In genomic region chr10:43421519-43421918, GRCh38 we compare ENCODE assay signal across 11 cellular contexts. TPM values are rescaled to one million over a fixed set of nuclear protein-coding genes. Genes with fewer than 3 reads are reported as not detected.
DNase-seq lines count a peak whose midpoint lies in the region; ATAC-seq, FAIRE-seq and TF ChIP-seq lines count a peak whose summit lies in the region.
"Had no signal": no experiment of that assay in that cellular context is flagged by ENCODE, and none has a peak within 500 bp of the region (broad histone marks: within the 10 kb centered on the region; RNA-seq: fewer than 3 reads in every experiment).

No MANE protein-coding gene starts in this region.

- TF ChIP-seq CTCF in A549 (IDR thresholded peaks at IDR 0.05) (no peak), HFFc6 (IDR thresholded peaks at IDR 0.05) (no peak), GM12878 (IDR thresholded peaks at IDR 0.05 in 2 of 3, conservative IDR thresholded peaks at IDR 0.05 in 1 of 3; ENCODE audit: control insufficient read depth in 2 of 3, extremely low read depth in 1 of 3, insufficient read depth in 1 of 3, low read depth in 3 of 3, low read length in 3 of 3) (no peak), GM13977 (IDR thresholded peaks at IDR 0.05; ENCODE audit: extremely low read depth, insufficient read depth, missing control alignments) (no peak)

- DNase-seq in A549 (ENCODE audit: low read depth in 1 of 2, low spot score in 1 of 2): no peak
- no peak for DNase-seq in HFFc6
- no peak for DNase-seq in GM12878 (ENCODE audit: low read depth, low spot score)
- no peak for DNase-seq in naive B cell
- DNase-seq in GM13977 (ENCODE audit: low spot score): no peak
- no peak for DNase-seq in RCC 7860 (ENCODE audit: low spot score)
- DNase-seq in AML-193 (lab: John Stamatoyannopoulos, UW): no peak
- DNase-seq: NCI-H2107, T1000 had no signal

- CTCF ChIA-PET in A549 (lab: Yijun Ruan, JAX) (interaction anchor here (0.7 to 1.5 kb wide), 3 partner anchors 14 to 20 kb away, joined by 3 to 5 read pairs (median 4); partner anchors contain the start of gene ZNF487), GM12878 (lab: Yijun Ruan, JAX) (no interaction called here)

- H3K27me3 ChIP-seq in GM12878 (replicated peaks in 1 of 2; ENCODE audit: control insufficient read depth in 2 of 2, insufficient read depth in 2 of 2, low read length in 1 of 2): no peaks in the 10 kb centered on the region

- no peaks in the 10 kb centered on the region for H3K36me3 ChIP-seq in GM12878 (ENCODE audit: control insufficient read depth in 2 of 2, insufficient read depth in 2 of 2, low read length in 1 of 2)

- TF ChIP-seq RAD21 in A549 (conservative IDR thresholded peaks at IDR 0.05 in 1 of 2, IDR thresholded peaks at IDR 0.05 in 1 of 2) (no peak), GM12878 (IDR thresholded peaks at IDR 0.05; ENCODE audit: insufficient read depth, low read depth, low read length) (no peak)

- peak overlapping the region; percentile 88 for H3K4me3 Mint-ChIP-seq in HFFc6
- peak overlapping the region; percentile 55 to 95 (median 76) for H3K4me3 Mint-ChIP-seq in naive B cell

- no peak for ATAC-seq in A549
- no peak for ATAC-seq in GM12878
- no peak for ATAC-seq in naive B cell (ENCODE audit: low read depth in 2 of 2)
- ATAC-seq in GM21786 (IDR thresholded peaks at IDR 0.05; ENCODE audit: unreplicated experiment): no peak

- POLR2A ChIA-PET in A549 (lab: Yijun Ruan, JAX): interaction anchor here (0.8 kb wide), 1 partner anchor 15 kb away, joined by 3 read pairs; no protein-coding TSS in a partner anchor
- POLR2A ChIA-PET in GM12878 (lab: Charles Lee): no interaction called here

- 96% methylated on average over 6 of the region's 6 CpGs for WGBS in A549 (ENCODE audit: missing lambda C conversion rate)
- 90% methylated on average over 6 of the region's 6 CpGs for WGBS in GM12878 (ENCODE audit: insufficient coverage, insufficient replicate concordance, low lambda C conversion rate, missing lambda C conversion rate)

- H3K9me3 ChIP-seq in A549 (no peaks in the 10 kb centered on the region), GM12878 (replicated peaks; ENCODE audit: control insufficient read depth, insufficient read depth, low read length) (no peaks in the 10 kb centered on the region; the same call in 2 of the 3 replicates)

- intact Hi-C loops in GM12878 (cut with micrococcal nuclease; ENCODE audit: unreplicated experiment): loop anchor here (2.0 kb wide), 1 partner anchor 17 kb away; no protein-coding TSS in a partner anchor

- H3K27me3 Mint-ChIP-seq in HFFc6 (ENCODE audit: insufficient read depth) (no peaks in the 10 kb centered on the region; the same call in 1 of the 2 replicates), naive B cell (no peaks in the 10 kb centered on the region)

- peak overlapping the region; percentile 45; the same call in 2 of the 3 replicates for H3K4me3 ChIP-seq in A549
- H3K4me3 ChIP-seq in GM12878: no peak overlapping the region

- RAD21 ChIA-PET in GM12878 (lab: Charles Lee; ENCODE audit: unreplicated experiment): no interaction called here

- peak overlapping the region; percentile 71 for H3K4me2 ChIP-seq in A549
- peak overlapping the region; percentile 79 for H3K4me2 ChIP-seq in GM12878 (ENCODE audit: control insufficient read depth, insufficient read depth)

- TF ChIP-seq EP300 in A549 (IDR thresholded peaks at IDR 0.05): no peak
- TF ChIP-seq EP300 in GM12878 (IDR thresholded peaks at IDR 0.05; ENCODE audit: borderline replicate concordance in 1 of 2, control insufficient read depth in 1 of 2, low read depth in 2 of 2, low read length in 2 of 2): no peak

- in situ Hi-C loops in GM12878 (cut with MboI): loop anchor here (25.0 kb wide), 3 partner anchors 284 to 784 kb away; partner anchors contain the start of genes CSGALNACT2 and ZNF33B
- in situ Hi-C loops in GM13977 (cut with MboI; ENCODE audit: low pct_unique_long_range_greater_than_20kb, low sequenced_read_pairs, unreplicated experiment): no loop called here

- peak overlapping the region; percentile 76; the same call in 1 of the 2 replicates for H2AFZ ChIP-seq in GM12878 (ENCODE audit: control insufficient read depth, low read depth, low read length)

- no peak for FAIRE-seq in A549 (lab: Jason Lieb, UNC)
- no peak for FAIRE-seq in GM12878 (lab: Jason Lieb, UNC)
- FAIRE-seq in RCC 7860 (lab: Jason Lieb, UNC): no peak
- FAIRE-seq: colon had no signal

- H4K20me1 ChIP-seq in GM12878 (ENCODE audit: control insufficient read depth, insufficient read depth): no peaks in the 10 kb centered on the region

- SMC1A ChIA-PET in GM12878 (lab: Charles Lee; ENCODE audit: uncharacterized antibody, unreplicated experiment): no interaction called here

- no peaks in the 10 kb centered on the region for H3K9me3 Mint-ChIP-seq in HFFc6
- H3K9me3 Mint-ChIP-seq in naive B cell: no peaks in the 10 kb centered on the region

- H3K27ac Mint-ChIP-seq in HFFc6: peak overlapping the region; percentile 66
- H3K27ac Mint-ChIP-seq in naive B cell: peak overlapping the region; percentile 25 to 95 (median 86)

- H3K9ac ChIP-seq in GM12878 (ENCODE audit: control insufficient read depth, insufficient read depth, low read length): peak overlapping the region; percentile 67; the same call in 1 of the 2 replicates

- no peaks in the 10 kb centered on the region for H3K79me2 ChIP-seq in GM12878 (ENCODE audit: control insufficient read depth, insufficient read depth, low read length)

- H3K36me3 Mint-ChIP-seq in HFFc6 (ENCODE audit: low read depth): no peaks in the 10 kb centered on the region
- no peaks in the 10 kb centered on the region for H3K36me3 Mint-ChIP-seq in naive B cell

- TF ChIP-seq POLR2A in A549 (IDR thresholded peaks at IDR 0.05; ENCODE audit: low read length) (no peak), GM12878 (IDR thresholded peaks at IDR 0.05; ENCODE audit: low read depth, low read length) (no peak)

- H3K27ac ChIP-seq in A549: peak overlapping the region; percentile 91 to 94; a peak in 5 of 6 replicates
- no peak overlapping the region; the same call in 1 of the 2 replicates for H3K27ac ChIP-seq in GM12878 (ENCODE audit: control insufficient read depth, insufficient read depth)

- H3K4me1 ChIP-seq in A549 (peaks cover 14% of the 10 kb centered on the region), GM12878 (ENCODE audit: control insufficient read depth, insufficient read depth, low read length) (peaks cover 21% of the 10 kb centered on the region)

- peaks cover 18% of the 10 kb centered on the region for H3K4me1 Mint-ChIP-seq in HFFc6 (ENCODE audit: low read depth)
- peaks cover 24 to 46% (median 34%) of the 10 kb centered on the region in 3 donors for H3K4me1 Mint-ChIP-seq in naive B cell

- BruUV-seq in GM12878 (replicated peaks; lab: Mats Ljungman, UMichigan): no TSS peak

RNA-seq across cellular contexts. Expression of gene HNRNPF, which starts 12.5 kb away (rescaled TPM):
- polyA plus RNA-seq in A549 (2011; rRNA removed): 198 and 271 TPM in 2 replicates
- polyA plus RNA-seq in A549 (2012; cell fraction: cytosol; rRNA removed): 236 and 250 TPM in 2 replicates
- polyA plus RNA-seq in A549 (2012; cell fraction: nucleus; rRNA removed): 275 and 276 TPM in 2 replicates
- 217 to 228 TPM (median 221 TPM) in 3 replicates for polyA plus RNA-seq in A549 (2017; fragmentation: RNase III; extraction: RNeasy Plus Mini Kit Qiagen cat#74134 plus additional on column Dnase treatment)
- 220 and 241 TPM in 2 replicates for polyA minus RNA-seq in A549 (2011; rRNA and poly(A)+ RNA removed)
- 100 to 1,000 TPM; 133 to 164 (median 159) TPM for total RNA-seq in HFFc6 (2021; fragmentation: NEBNext Ultra II Directional; extraction: Animal tissue kit (Norgen Biotek cat#: 25700))
- total RNA-seq in GM12878 (2013; cell fraction: nucleolus; rRNA removed): 65.5 and 72.8 TPM in 2 replicates
- 291 and 315 TPM in 2 replicates for total RNA-seq in GM12878 (2014; rRNA removed)
- total RNA-seq in GM12878 (2014; rRNA removed; fragmentation: Illumina TruSeq; extraction: Trizol): 283 and 310 TPM in 2 replicates
- 372 and 373 TPM in 2 replicates for total RNA-seq in GM12878 (2021)
- polyA plus RNA-seq in GM12878 (2011; ENCODE audit: low read depth): 97.4 TPM
- 262 and 295 TPM in 2 replicates for polyA plus RNA-seq in GM12878 (2011; rRNA removed)
- polyA plus RNA-seq in GM12878 (2011; cell fraction: cytosol; rRNA removed): 225 and 283 TPM in 2 replicates
- polyA plus RNA-seq in GM12878 (2011; cell fraction: nucleus; rRNA removed): 188 and 261 TPM in 2 replicates
- 141 and 169 TPM in 2 replicates for polyA plus RNA-seq in GM12878 (2012)
- polyA plus RNA-seq in GM12878 (2014; fragmentation: Illumina TruSeq; extraction: Trizol): 228 and 321 TPM in 2 replicates
- 100 to 1,000 TPM; 156 to 158 TPM for polyA plus RNA-seq in GM12878 (2014; fragmentation: Nextera tagmentation; extraction: Ambion mirVana)
- polyA plus RNA-seq in GM12878 (2014; rRNA removed): 306 and 313 TPM in 2 replicates
- 100 to 1,000 TPM; 274 to 282 TPM for polyA plus RNA-seq in GM12878 (2016; fragmentation: Nextera tagmentation; extraction: Ambion mirVana)
- polyA minus RNA-seq in GM12878 (2011; rRNA and poly(A)+ RNA removed): 288 and 291 TPM in 2 replicates
- polyA minus RNA-seq in GM12878 (2011; cell fraction: cytosol; rRNA and poly(A)+ RNA removed): 89.5 and 109 TPM in 2 replicates
- polyA minus RNA-seq in GM12878 (2011; cell fraction: nucleus; rRNA and poly(A)+ RNA removed): 32.3 and 63.9 TPM in 2 replicates
- polyA plus RNA-seq in naive B cell (ENCODE audit: low read depth in 6 of 6): 100 to 1,000 TPM; 166 to 228 (median 215) TPM

RNA-seq across cellular contexts. Expression of gene ZNF487, which starts 15.4 kb away (rescaled TPM):
- polyA plus RNA-seq in A549 (2011; rRNA removed) (7.2 and 9.4 TPM in 2 replicates), A549 (2017; fragmentation: RNase III; extraction: RNeasy Plus Mini Kit Qiagen cat#74134 plus additional on column Dnase treatment) (3.7 to 4.9 TPM (median 4.3 TPM) in 3 replicates), GM12878 (2011; rRNA removed) (0.98 and 1.0 TPM in 2 replicates), GM12878 (2014; fragmentation: Illumina TruSeq; extraction: Trizol) (2.1 and 5.3 TPM in 2 replicates), GM12878 (2014; fragmentation: Nextera tagmentation; extraction: Ambion mirVana) (1 to 10 TPM in 1 of 2 experiments, under 1 TPM in 1; 0.77 to 1.3 TPM), GM12878 (2014; rRNA removed) (0.72 and 1.4 TPM in 2 replicates), GM12878 (2016; fragmentation: Nextera tagmentation; extraction: Ambion mirVana) (1 to 10 TPM in 1 of 2 experiments, under 1 TPM in 1; 0.89 to 1.0 TPM), naive B cell (ENCODE audit: low read depth in 6 of 6) (10 to 100 TPM in 2 of 6 donors, 1 to 10 TPM in 4; 5.6 to 18.3 (median 9.2) TPM)
- polyA plus RNA-seq in A549 (2012; cell fraction: cytosol; rRNA removed): 5.9 and 6.8 TPM in 2 replicates
- 4.3 and 5.4 TPM in 2 replicates for polyA plus RNA-seq in A549 (2012; cell fraction: nucleus; rRNA removed)
- 3.0 and 4.7 TPM in 2 replicates for polyA minus RNA-seq in A549 (2011; rRNA and poly(A)+ RNA removed)
- 1 to 10 TPM; 1.6 to 4.2 (median 2.5) TPM for total RNA-seq in HFFc6 (2021; fragmentation: NEBNext Ultra II Directional; extraction: Animal tissue kit (Norgen Biotek cat#: 25700))
- 1.5 and 2.5 TPM in 2 replicates for total RNA-seq in GM12878 (2013; cell fraction: nucleolus; rRNA removed)
- total RNA-seq in GM12878 (2014; rRNA removed) (1.5 and 1.8 TPM in 2 replicates), GM12878 (2014; rRNA removed; fragmentation: Illumina TruSeq; extraction: Trizol) (1.6 and 2.0 TPM in 2 replicates), GM12878 (2021) (0.74 and 1.1 TPM in 2 replicates)
- polyA plus RNA-seq in GM12878 (2011; ENCODE audit: low read depth): 0.54 TPM
- polyA plus RNA-seq in GM12878 (2011; cell fraction: cytosol; rRNA removed): 0.84 and 1.4 TPM in 2 replicates
- 0.28 and 0.50 TPM in 2 replicates for polyA plus RNA-seq in GM12878 (2011; cell fraction: nucleus; rRNA removed)
- polyA plus RNA-seq in GM12878 (2012): 0.79 and 0.92 TPM in 2 replicates
- polyA minus RNA-seq in GM12878 (2011; rRNA and poly(A)+ RNA removed): 0.72 and 1.2 TPM in 2 replicates
- polyA minus RNA-seq in GM12878 (2011; cell fraction: cytosol; rRNA and poly(A)+ RNA removed): not detected in 2 replicates
- 0.24 and 0.57 TPM in 2 replicates for polyA minus RNA-seq in GM12878 (2011; cell fraction: nucleus; rRNA and poly(A)+ RNA removed)

RNA-seq across cellular contexts. Expression of gene FXYD4, which starts 50.1 kb away (rescaled TPM):
- polyA plus RNA-seq in A549 (2011; rRNA removed) (not detected in 2 replicates), A549 (2017; fragmentation: RNase III; extraction: RNeasy Plus Mini Kit Qiagen cat#74134 plus additional on column Dnase treatment) (not detected in 3 replicates), GM12878 (2011; rRNA removed) (not detected in 2 replicates), GM12878 (2014; fragmentation: Illumina TruSeq; extraction: Trizol) (not detected in 2 replicates), GM12878 (2014; fragmentation: Nextera tagmentation; extraction: Ambion mirVana) (not detected), GM12878 (2014; rRNA removed) (not detected in 2 replicates), GM12878 (2016; fragmentation: Nextera tagmentation; extraction: Ambion mirVana) (not detected), naive B cell (ENCODE audit: low read depth in 6 of 6) (not detected)
- polyA plus RNA-seq in A549 (2012; cell fraction: cytosol; rRNA removed): not detected in 2 replicates
- not detected in 2 replicates for polyA plus RNA-seq in A549 (2012; cell fraction: nucleus; rRNA removed)
- polyA minus RNA-seq in A549 (2011; rRNA and poly(A)+ RNA removed): not detected in 2 replicates
- not detected for total RNA-seq in HFFc6 (2021; fragmentation: NEBNext Ultra II Directional; extraction: Animal tissue kit (Norgen Biotek cat#: 25700))
- not detected in 2 replicates for total RNA-seq in GM12878 (2013; cell fraction: nucleolus; rRNA removed)
- total RNA-seq in GM12878 (2014; rRNA removed) (not detected in 2 replicates), GM12878 (2014; rRNA removed; fragmentation: Illumina TruSeq; extraction: Trizol) (not detected in 2 replicates), GM12878 (2021) (not detected in 2 replicates)
- polyA plus RNA-seq in GM12878 (2011; ENCODE audit: low read depth): not detected
- not detected in 2 replicates for polyA plus RNA-seq in GM12878 (2011; cell fraction: cytosol; rRNA removed)
- not detected in 2 replicates for polyA plus RNA-seq in GM12878 (2011; cell fraction: nucleus; rRNA removed)
- not detected in 2 replicates for polyA plus RNA-seq in GM12878 (2012)
- not detected in 2 replicates for polyA minus RNA-seq in GM12878 (2011; rRNA and poly(A)+ RNA removed)
- not detected in 2 replicates for polyA minus RNA-seq in GM12878 (2011; cell fraction: cytosol; rRNA and poly(A)+ RNA removed)
- polyA minus RNA-seq in GM12878 (2011; cell fraction: nucleus; rRNA and poly(A)+ RNA removed): not detected in 2 replicates
